Comparison of ENCODE assay signal across 8 cellular contexts in genomic region chr3:61562810-61563613, GRCh38. TPM values are rescaled to one million over a fixed set of nuclear protein-coding genes. Genes with fewer than 3 reads are reported as not detected.
DNase-seq lines count a peak whose midpoint lies in the region; ATAC-seq and TF ChIP-seq lines count a peak whose summit lies in the region.

No MANE protein-coding gene starts in this region.

- peaks cover 0 to 21% of the 10 kb centered on the region in 2 donors for H3K4me1 ChIP-seq in right atrium auricular region

- H3K27ac ChIP-seq in right atrium auricular region, result peak overlapping the region; percentile 95 to 98

- peaks cover 8% of the 10 kb centered on the region for H3K4me1 Mint-ChIP-seq in activated CD8-positive, alpha-beta T cell treated with anti-CD3 and anti-CD28 coated beads for 36 hours (ENCODE audit: low read depth)

- no peaks in the 10 kb centered on the region for H3K36me3 Mint-ChIP-seq in activated CD8-positive, alpha-beta T cell treated with anti-CD3 and anti-CD28 coated beads for 36 hours (ENCODE audit: low read depth)

- no peaks in the 10 kb centered on the region for H3K36me3 ChIP-seq in right atrium auricular region

- H3K9me3 Mint-ChIP-seq in activated CD8-positive, alpha-beta T cell treated with anti-CD3 and anti-CD28 coated beads for 36 hours, result no peaks in the 10 kb centered on the region

- DNase-seq in NCI-H748 (lab: John Stamatoyannopoulos, UW; ENCODE audit: unreplicated experiment) (peak; percentile 48), NCI-H748 treated with DMSO at 0.1 percent for 48 hours (lab: John Stamatoyannopoulos, UW) (no peak), right atrium auricular region (ENCODE audit: low spot score) (peak; percentile 58), retinal pigment epithelial cell (ENCODE audit: low read depth) (no peak)
- peak; percentile 1 for DNase-seq in activated CD8-positive, alpha-beta T cell treated with anti-CD3 and anti-CD28 coated beads for 36 hours
- no peak for DNase-seq in activated CD4-positive, CD25-positive, alpha-beta regulatory T cell (lab: John Stamatoyannopoulos, UW)

- H3K4me3 ChIP-seq in right atrium auricular region, result peak overlapping the region; percentile 78 to 90
- peak overlapping the region; percentile 77 for H3K4me3 ChIP-seq in retinal pigment epithelial cell (ENCODE audit: low read length)

- H3K4me3 Mint-ChIP-seq in activated CD8-positive, alpha-beta T cell treated with anti-CD3 and anti-CD28 coated beads for 36 hours, result peak overlapping the region; percentile 26

- intact Hi-C loops in activated CD8-positive, alpha-beta T cell treated with anti-CD3 and anti-CD28 coated beads for 36 hours (cut with micrococcal nuclease), result no loop called here

- no peak overlapping the region for H3K27ac Mint-ChIP-seq in activated CD8-positive, alpha-beta T cell treated with anti-CD3 and anti-CD28 coated beads for 36 hours

- H3K9me3 ChIP-seq in right atrium auricular region, result peaks cover 0 to 7% of the 10 kb centered on the region in 2 donors

- peaks cover 58% of the 10 kb centered on the region for H3K27me3 Mint-ChIP-seq in activated CD8-positive, alpha-beta T cell treated with anti-CD3 and anti-CD28 coated beads for 36 hours

- no peak for ATAC-seq in activated CD8-positive, alpha-beta T cell treated with anti-CD3 and anti-CD28 coated beads for 36 hours
- ATAC-seq in GM21423 (IDR thresholded peaks at IDR 0.05; ENCODE audit: unreplicated experiment), result no peak
- no peak for ATAC-seq in GM19467 (IDR thresholded peaks at IDR 0.05; ENCODE audit: unreplicated experiment)

- no peak for TF ChIP-seq CTCF in activated CD8-positive, alpha-beta T cell treated with anti-CD3 and anti-CD28 coated beads for 36 hours (IDR thresholded peaks at IDR 0.05)
- no peak for TF ChIP-seq CTCF in right atrium auricular region (IDR thresholded peaks at IDR 0.05)
- no peak for TF ChIP-seq CTCF in retinal pigment epithelial cell (conservative IDR thresholded peaks at IDR 0.05; ENCODE audit: low read depth, low read length)

- CTCF ChIA-PET in activated CD8-positive, alpha-beta T cell treated with anti-CD3 and anti-CD28 coated beads for 36 hours (lab: Charles Lee), result no interaction called here

- POLR2A ChIA-PET in activated CD8-positive, alpha-beta T cell treated with anti-CD3 and anti-CD28 coated beads for 36 hours (lab: Charles Lee), result no interaction called here

- no peaks in the 10 kb centered on the region for H3K27me3 ChIP-seq in right atrium auricular region

RNA-seq across cellular contexts. Expression of gene PTPRG, which starts 1.6 kb away (rescaled TPM):
- not detected for total RNA-seq in activated CD8-positive, alpha-beta T cell treated with anti-CD3 and anti-CD28 coated beads for 36 hours
- 10 to 100 TPM; 33.9 to 39.2 TPM for total RNA-seq in right atrium auricular region

Comparison
In these comparisons a context has a peak if more than half of its experiments do, and no peak if none do; other contexts are left out.
1. DNase-seq: peak in NCI-H748 (single experiment), activated CD8-positive, alpha-beta T cell treated with anti-CD3 and anti-CD28 coated beads for 36 hours (single experiment) and right atrium auricular region (single experiment); none in NCI-H748 treated with DMSO at 0.1 percent for 48 hours (single experiment), retinal pigment epithelial cell (single experiment) and activated CD4-positive, CD25-positive, alpha-beta regulatory T cell (0 of 4).
2. RNA of gene PTPRG, which starts 1.6 kb away (total RNA-seq): 33.9 to 39.2 TPM in right atrium auricular region; not detected in activated CD8-positive, alpha-beta T cell treated with anti-CD3 and anti-CD28 coated beads for 36 hours; every median in the first group is over 10 times any median in the second.